Comparison of ENCODE assay signal across 11 cellular contexts in genomic region chr6:132132911-132133639, GRCh38.
DNase-seq lines count a peak whose midpoint lies in the region; ATAC-seq and TF ChIP-seq lines count a peak whose summit lies in the region.
"Had no signal": no experiment of that assay in that cellular context is flagged by ENCODE, and none has a peak within 500 bp of the region (broad histone marks: within the 10 kb centered on the region; RNA-seq: fewer than 3 reads in every experiment).

No MANE protein-coding gene starts in this region.

- H3K27ac ChIP-seq in right atrium auricular region (peak overlapping the region; percentile 86 to 95), upper lobe of right lung (no peak overlapping the region)

- TF ChIP-seq CTCF in right atrium auricular region (IDR thresholded peaks at IDR 0.05), result no peak
- no peak for TF ChIP-seq CTCF in upper lobe of right lung (IDR thresholded peaks at IDR 0.05)

- intact Hi-C loops in Right ventricle myocardium superior (cut with DNase I), result no loop called here
- intact Hi-C loops in upper lobe of right lung (cut with DNase I), result no loop called here

- no peaks in the 10 kb centered on the region for H3K36me3 ChIP-seq in right atrium auricular region
- no peaks in the 10 kb centered on the region for H3K36me3 ChIP-seq in upper lobe of right lung
- H3K36me3 ChIP-seq: prostate gland had no signal

- H3K4me3 ChIP-seq in right atrium auricular region (no peak overlapping the region), upper lobe of right lung (no peak overlapping the region)
- H3K4me3 ChIP-seq: prostate gland had no signal

- H3K4me1 ChIP-seq in right atrium auricular region, result peaks cover 0 to 40% of the 10 kb centered on the region in 2 donors
- H3K4me1 ChIP-seq in upper lobe of right lung, result peaks cover 20% of the 10 kb centered on the region
- H3K4me1 ChIP-seq: prostate gland had no signal

- ATAC-seq in Right ventricle myocardium superior (ENCODE audit: poor library complexity) (no peak), upper lobe of right lung (no peak), GM21515 (IDR thresholded peaks at IDR 0.05; ENCODE audit: unreplicated experiment) (no peak)
- ATAC-seq: effector memory CD8-positive, alpha-beta T cell had no signal

- no peak for DNase-seq in right atrium auricular region (ENCODE audit: low spot score)
- DNase-seq in Right ventricle myocardium superior, result no peak
- DNase-seq in epidermal melanocyte (ENCODE audit: insufficient read length, low spot score), result peak; percentile 58
- peak; percentile 41 for DNase-seq in myocyte (ENCODE audit: low read depth)
- no peak for DNase-seq in upper lobe of right lung
- DNase-seq in activated effector memory CD4-positive, alpha-beta T cell treated with Interleukin-2 at 50 U/mL for 16 hours, result no peak
- no peak for DNase-seq in NCI-H1417 treated with DMSO at 0.1 percent for 48 hours (lab: John Stamatoyannopoulos, UW)
- DNase-seq: activated CD4-positive, CD25-positive, alpha-beta regulatory T cell; effector memory CD8-positive, alpha-beta T cell had no signal

- no peaks in the 10 kb centered on the region for H3K27me3 ChIP-seq in right atrium auricular region
- no peaks in the 10 kb centered on the region for H3K27me3 ChIP-seq in upper lobe of right lung

- H3K9me3 ChIP-seq in right atrium auricular region (no peaks in the 10 kb centered on the region), upper lobe of right lung (no peaks in the 10 kb centered on the region)
- H3K9me3 ChIP-seq: prostate gland had no signal

Comparison
In these comparisons a context has a peak if more than half of its experiments do, and no peak if none do; other contexts are left out.
1. DNase-seq: peak in epidermal melanocyte (single experiment) and myocyte (single experiment); none in right atrium auricular region (single experiment), Right ventricle myocardium superior (single experiment), upper lobe of right lung (single experiment), activated effector memory CD4-positive, alpha-beta T cell treated with Interleukin-2 at 50 U/mL for 16 hours (single experiment) and NCI-H1417 treated with DMSO at 0.1 percent for 48 hours (single experiment).